26 cellular contexts compared by ENCODE assay signal in the genomic region with DNA sequence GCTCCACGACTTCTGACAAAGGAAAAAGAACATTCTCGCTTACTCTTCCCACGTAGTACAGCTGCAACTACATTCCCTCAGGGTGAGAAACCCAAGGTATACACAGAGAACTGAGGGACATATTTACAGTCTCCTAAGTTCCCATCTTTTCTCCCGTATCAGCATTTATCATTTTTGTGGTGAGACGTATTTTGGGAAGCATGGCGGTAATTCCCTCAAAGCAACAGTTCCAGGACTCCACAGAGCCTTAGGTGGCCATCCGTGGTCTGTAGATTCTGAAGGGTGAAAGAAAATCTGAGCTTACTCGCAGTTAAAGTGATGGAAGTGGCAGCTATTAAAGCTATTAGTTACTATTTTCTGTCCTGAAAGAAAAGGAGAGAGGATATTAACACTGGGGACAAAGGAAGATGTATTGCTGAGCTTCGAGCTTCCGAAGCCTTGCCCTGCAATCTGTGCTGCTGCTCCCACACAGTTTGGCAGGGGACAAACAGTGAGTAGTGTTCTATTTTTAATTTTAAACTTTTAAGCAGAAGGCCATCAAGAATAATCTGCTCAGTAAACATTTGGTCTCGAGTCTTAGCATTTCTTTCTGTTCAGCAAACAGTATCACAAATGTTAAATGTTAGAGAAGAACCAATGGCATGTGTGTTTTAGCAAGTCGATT.
"Had no signal": no experiment of that assay in that cellular context is flagged by ENCODE, and none has a peak within 500 bp of the region (broad histone marks: within the 10 kb centered on the region; RNA-seq: fewer than 3 reads in every experiment).

No MANE protein-coding gene starts in this region.

- H3K4me3 ChIP-seq: sigmoid colon, stomach, tibial artery had no signal

- H3K9me3 ChIP-seq: stomach, tibial artery had no signal

- H3K4me1 ChIP-seq: tibial artery had no signal

- H3K27me3 ChIP-seq: brain microvascular endothelial cell, sigmoid colon, stomach, tibial artery had no signal

- ATAC-seq: activated CD4-positive, CD25-positive, alpha-beta regulatory T cell treated with anti-CD3 and anti-CD28 coated beads, Interleukin-2, amount 50 U/mL, for 24 hours; activated T-cell treated with anti-CD3 and anti-CD28 coated beads, Interleukin-2, amount 50 U/mL, for 4 hours; activated T-helper 17 cell treated with anti-CD3 and anti-CD28 coated beads, Interleukin-2, amount 50 U/mL, for 72 hours; esophagus mucosa; natural killer cell; stimulated activated naive B cell treated with anti-CD40 and anti-IgM and Interleukin-4, amounts not matched to agents 10 μg/mL and 1 μg/mL and 100 μg/mL, for 72 hours; T-helper 17 cell had no signal

- H3K36me3 ChIP-seq: brain microvascular endothelial cell, sigmoid colon, stomach, tibial artery, WERI-Rb-1 had no signal

- DNase-seq: activated CD4-positive, alpha-beta memory T cell treated with anti-CD3 and anti-CD28 coated beads, Interleukin-2, amount 10 ng/mL, durations not matched to agents 7 days and 5 days; activated CD4-positive, alpha-beta T cell treated with anti-CD3 and anti-CD28 coated beads, Interleukin-2, amount 10 ng/mL, durations not matched to agents 24 days and 14 days; activated gamma-delta T cell treated with Interleukin-2 at 50 U/mL for 16 hours; activated naive CD4-positive, alpha-beta T cell treated with anti-CD3 and anti-CD28 coated beads, Interleukin-2, amount 50 U/mL, for 16 hours; activated T-cell treated with anti-CD3 and anti-CD28 coated beads, Interleukin-2, amount 50 U/mL, for 4 hours; amniotic stem cell; brain microvascular endothelial cell; central memory CD4-positive, alpha-beta T cell; endodermal cell; foreskin fibroblast; islet precursor cell; left cardiac atrium; natural killer cell; posterior cingulate gyrus; sigmoid colon; small intestine; stimulated activated CD4-positive, alpha-beta T cell treated with anti-CD3 and anti-CD28 coated beads, Interleukin-1b, Interleukin-23, amount 100 ng/mL, for 48 hours; stimulated activated naive B cell treated with anti-CD40 and anti-IgM and Interleukin-4, amounts not matched to agents 10 μg/mL and 1 μg/mL and 100 μg/mL, for 72 hours; stomach; T-helper 17 cell; T1000; tibial artery; WERI-Rb-1 had no signal

- H3K27ac ChIP-seq: brain microvascular endothelial cell, sigmoid colon, stomach, tibial artery, WERI-Rb-1 had no signal
